In genomic region chr6:107958689-107959362, GRCh38 we compare ENCODE assay signal across 8 cellular contexts. TPM values are rescaled to one million over a fixed set of nuclear protein-coding genes. Genes with fewer than 3 reads are reported as not detected.
DNase-seq lines count a peak whose midpoint lies in the region; ATAC-seq and TF ChIP-seq lines count a peak whose summit lies in the region.
"Not testable (repeated sequence)": the region's sequence is repeated elsewhere in the genome, so short reads cannot be mapped to it uniquely, and the experiment has no call there.

No MANE protein-coding gene starts in this region.

- H3K9me3 Mint-ChIP-seq in activated CD4-positive, alpha-beta T cell treated with anti-CD3 and anti-CD28 coated beads for 36 hours (ENCODE audit: low read depth), result not testable (repeated sequence)
- peaks cover 0 to 17% (median 4%) of the 10 kb centered on the region in 5 experiments for H3K9me3 Mint-ChIP-seq in brain

- peak overlapping the region; percentile 43 to 91; a peak in 3 of 4 replicates for H3K4me3 ChIP-seq in DND-41 (ENCODE audit: low read depth in 1 of 2, low read length in 2 of 2)
- H3K4me3 ChIP-seq in NB4 (ENCODE audit: low read depth, low read length), result peak overlapping the region; percentile 76
- H3K4me3 ChIP-seq in fibroblast of pulmonary artery (replicated peaks; ENCODE audit: low read depth, low read length), result peak overlapping the region; percentile 62
- peak overlapping the region; percentile 86 for H3K4me3 ChIP-seq in lower lobe of right lung
- H3K4me3 ChIP-seq in trophoblast cell (ENCODE audit: low read depth, low read length), result peak overlapping the region; percentile 18
- H3K4me3 ChIP-seq in transverse colon, result peak overlapping the region; percentile 36 to 91 (median 71)

- H3K27ac Mint-ChIP-seq in activated CD4-positive, alpha-beta T cell treated with anti-CD3 and anti-CD28 coated beads for 36 hours, result peak overlapping the region; percentile 70
- H3K27ac Mint-ChIP-seq in brain, result peak overlapping the region in 4 of 5 experiments; percentile 86 to 99 (median 95)

- in situ Hi-C loops in transverse colon (cut with MboI; ENCODE audit: low pct_ligation_motif_present in 1 of 4, low pct_unique_long_range_greater_than_20kb in 1 of 4, low sequenced_read_pairs in 3 of 4), result loop anchor here in 1 of 4 donors (25.0 kb wide), 1 partner anchor 1128 kb away; the partner anchor contains the start of genes CEP57L1 and SESN1

- H3K27me3 Mint-ChIP-seq in activated CD4-positive, alpha-beta T cell treated with anti-CD3 and anti-CD28 coated beads for 36 hours, result not testable (repeated sequence)
- peaks cover 11% of the 10 kb centered on the region for H3K27me3 Mint-ChIP-seq in brain

- not testable (repeated sequence) for H3K23ac ChIP-seq in trophoblast cell (ENCODE audit: low read length)

- not testable (repeated sequence) for H2BK120ac ChIP-seq in trophoblast cell (ENCODE audit: insufficient read depth, low read length, poor library complexity)

- peak overlapping the region; percentile 11 for H2BK5ac ChIP-seq in trophoblast cell (ENCODE audit: low read depth, low read length, poor library complexity)

- intact Hi-C loops in activated CD4-positive, alpha-beta T cell treated with anti-CD3 and anti-CD28 coated beads for 36 hours (cut with DNase I, micrococcal nuclease), result loop anchor here (1.0 to 10.0 kb wide), 15 partner anchors 115 to 1444 kb away; partner anchors contain the start of genes AFG1L (in 2 of the 2), OSTM1 (in 2 of the 2), BEND3 (in 1 of the 2) and CD164 (in 1 of the 2)
- intact Hi-C loops in lower lobe of right lung (cut with DNase I); transverse colon (cut with DNase I; ENCODE audit: low total_unique reads): not testable (repeated sequence)

- not testable (repeated sequence) for H3K14ac ChIP-seq in trophoblast cell (ENCODE audit: low read length)

- POLR2A ChIA-PET in activated CD4-positive, alpha-beta T cell treated with anti-CD3 and anti-CD28 coated beads for 36 hours (lab: Charles Lee), result interaction anchor here (1.2 to 1.3 kb wide), 2 partner anchors 15 to 246 kb away, joined by 3 to 5 read pairs; no protein-coding TSS in a partner anchor

- not testable (repeated sequence) for H3K79me1 ChIP-seq in trophoblast cell (ENCODE audit: low read length)

- peak overlapping the region; percentile 88; the same call in 1 of the 2 replicates for H2AFZ ChIP-seq in DND-41 (ENCODE audit: low read depth, low read length)
- not testable (repeated sequence) for H2AFZ ChIP-seq in trophoblast cell (ENCODE audit: insufficient read depth, low read length, poor library complexity)

- H3K4ac ChIP-seq in trophoblast cell (ENCODE audit: low read depth, low read length), result not testable (repeated sequence)

- H3K36me3 ChIP-seq in DND-41 (ENCODE audit: insufficient read depth, low read length), result peaks cover 13% of the 10 kb centered on the region
- H3K36me3 ChIP-seq in lower lobe of right lung; trophoblast cell (ENCODE audit: control insufficient read depth in 1 of 2, insufficient read depth in 2 of 2, low read length in 2 of 2); transverse colon: not testable (repeated sequence)

- H2BK12ac ChIP-seq in trophoblast cell (ENCODE audit: low read length), result not testable (repeated sequence)

- not testable (repeated sequence) for DNase-seq in DND-41; NB4 (ENCODE audit: low read depth); activated CD4-positive, alpha-beta T cell treated with anti-CD3 and anti-CD28 coated beads for 36 hours; fibroblast of pulmonary artery (ENCODE audit: low read depth); lower lobe of right lung; transverse colon
- peak; percentile 0 to 39 for DNase-seq in trophoblast cell

- H4K8ac ChIP-seq in trophoblast cell (ENCODE audit: low read depth, low read length), result peak overlapping the region; percentile 34

- H3K9ac ChIP-seq in DND-41 (ENCODE audit: low read depth, low read length), result peak overlapping the region; percentile 85
- not testable (repeated sequence) for H3K9ac ChIP-seq in trophoblast cell (ENCODE audit: low read length)

- peaks cover 25% of the 10 kb centered on the region for H4K20me1 ChIP-seq in DND-41 (ENCODE audit: insufficient read depth, low read length)

- TF ChIP-seq CTCF in DND-41 (IDR thresholded peaks at IDR 0.05; ENCODE audit: borderline replicate concordance, extremely low read depth, low read length, poor library complexity, severe bottlenecking); NB4 (IDR thresholded peaks at IDR 0.05; ENCODE audit: low read depth, low read length); brain (conservative IDR thresholded peaks at IDR 0.05); fibroblast of pulmonary artery (IDR thresholded peaks at IDR 0.05; ENCODE audit: low read length, missing control alignments); lower lobe of right lung (IDR thresholded peaks at IDR 0.05); transverse colon (IDR thresholded peaks at IDR 0.05): not testable (repeated sequence)

- H3K27ac ChIP-seq in DND-41 (ENCODE audit: low read length), result peak overlapping the region; percentile 83
- peak overlapping the region; percentile 94 for H3K27ac ChIP-seq in lower lobe of right lung
- not testable (repeated sequence) for H3K27ac ChIP-seq in trophoblast cell (ENCODE audit: low read depth, low read length)
- H3K27ac ChIP-seq in transverse colon, result peak overlapping the region; percentile 93 to 96 (median 94)

- peaks cover 39% of the 10 kb centered on the region for H3K79me2 ChIP-seq in DND-41 (ENCODE audit: insufficient read depth, low read length)
- peaks cover 17% of the 10 kb centered on the region for H3K79me2 ChIP-seq in trophoblast cell (ENCODE audit: control insufficient read depth, insufficient read depth, low read length, poor library complexity)

- H4K12ac ChIP-seq in trophoblast cell (ENCODE audit: low read depth, low read length), result not testable (repeated sequence)

- H2AK5ac ChIP-seq in trophoblast cell (ENCODE audit: low read length), result not testable (repeated sequence)

- H3K4me3 Mint-ChIP-seq in activated CD4-positive, alpha-beta T cell treated with anti-CD3 and anti-CD28 coated beads for 36 hours, result peak overlapping the region; percentile 100
- H3K4me3 Mint-ChIP-seq in brain, result peak overlapping the region; percentile 87 to 98 (median 92)

- H3K27me3 ChIP-seq in DND-41 (ENCODE audit: insufficient read depth, low read length, poor library complexity); lower lobe of right lung (ENCODE audit: low read depth); trophoblast cell (ENCODE audit: insufficient read depth, low read length); transverse colon: not testable (repeated sequence)

- H3K4me2 ChIP-seq in DND-41 (ENCODE audit: insufficient read depth, low read length) (peak overlapping the region; percentile 80), trophoblast cell (ENCODE audit: low read length) (peak overlapping the region; percentile 87)

- H3K4me1 ChIP-seq in DND-41 (ENCODE audit: insufficient read depth, low read length) (peaks cover 31% of the 10 kb centered on the region), lower lobe of right lung (peaks cover 28% of the 10 kb centered on the region), transverse colon (peaks cover 8 to 33% (median 17%) of the 10 kb centered on the region in 4 donors)
- not testable (repeated sequence) for H3K4me1 ChIP-seq in trophoblast cell (ENCODE audit: control insufficient read depth in 1 of 2, insufficient read depth in 2 of 2, low read length in 2 of 2)

- TF ChIP-seq EP300 in transverse colon (IDR thresholded peaks at IDR 0.05; ENCODE audit: low read depth), result not testable (repeated sequence)

- H4K91ac ChIP-seq in trophoblast cell (ENCODE audit: low read depth, low read length), result not testable (repeated sequence)

- not testable (repeated sequence) for H3K9me3 ChIP-seq in DND-41 (ENCODE audit: insufficient read depth, low read length, severe bottlenecking); lower lobe of right lung; trophoblast cell (ENCODE audit: insufficient read depth, low read depth, low read length); transverse colon

- not testable (repeated sequence) for TF ChIP-seq POLR2A in NB4 (IDR thresholded peaks at IDR 0.05; ENCODE audit: extremely low read depth, insufficient read length); transverse colon (IDR thresholded peaks at IDR 0.05)

- CTCF ChIA-PET in activated CD4-positive, alpha-beta T cell treated with anti-CD3 and anti-CD28 coated beads for 36 hours (lab: Charles Lee), result interaction anchor here (0.6 to 0.7 kb wide), 2 partner anchors 138 to 1280 kb away, joined by 3 read pairs; no protein-coding TSS in a partner anchor

- not testable (repeated sequence) for ATAC-seq in DND-41 (ENCODE audit: insufficient read depth, low read depth); activated CD4-positive, alpha-beta T cell treated with anti-CD3 and anti-CD28 coated beads for 36 hours; lower lobe of right lung

- not testable (repeated sequence) for H3K18ac ChIP-seq in trophoblast cell (ENCODE audit: low read length)

- peaks cover 28% of the 10 kb centered on the region for H3K36me3 Mint-ChIP-seq in activated CD4-positive, alpha-beta T cell treated with anti-CD3 and anti-CD28 coated beads for 36 hours (ENCODE audit: low read depth)
- peaks cover 31% of the 10 kb centered on the region for H3K36me3 Mint-ChIP-seq in brain

- no CpG with 5 or more reads among the region's 27 CpGs for WGBS in trophoblast cell (ENCODE audit: extremely low coverage, insufficient coverage, insufficient read length)
- 72 to 84% methylated on average over 7 to 27 of the region's 27 CpGs for WGBS in transverse colon (ENCODE audit: low coverage in 1 of 2), 2 donors

- H3K4me1 Mint-ChIP-seq in activated CD4-positive, alpha-beta T cell treated with anti-CD3 and anti-CD28 coated beads for 36 hours, result peaks cover 43% of the 10 kb centered on the region
- H3K4me1 Mint-ChIP-seq in brain, result peaks cover 49% of the 10 kb centered on the region

RNA-seq across cellular contexts. Expression of gene SEC63, which starts 0.8 kb away (rescaled TPM):
- 100 to 1,000 TPM in 1 of 2 experiments, 10 to 100 TPM in 1; 98.7 to 100 TPM for total RNA-seq in activated CD4-positive, alpha-beta T cell treated with anti-CD3 and anti-CD28 coated beads for 36 hours
- 31.3 TPM for polyA plus RNA-seq in brain (ENCODE audit: insufficient read depth, low read depth, low replicate concordance)
- total RNA-seq in lower lobe of right lung (96.5 TPM), transverse colon (10 to 100 TPM; 24.6 to 50.3 (median 28.5) TPM)
- polyA plus RNA-seq in trophoblast cell (2013), result 101 and 113 TPM in 2 replicates

Comparison
In these comparisons a context has a peak if more than half of its experiments do, and no peak if none do; other contexts are left out.
1. H3K4me3 ChIP-seq: peak in every context shown above with its lines; median percentile 86 in lower lobe of right lung; 76 in NB4; 71 in transverse colon; 67 in DND-41; 62 in fibroblast of pulmonary artery; 18 in trophoblast cell.